9 cellular contexts compared by ENCODE assay signal in genomic region chr13:46983881-46984280, GRCh38.
A peak's percentile ranks its signal among the peaks of the same experiment; 100 is the strongest.
DNase-seq lines count a peak whose midpoint lies in the region; ATAC-seq and TF ChIP-seq lines count a peak whose summit lies in the region.
"Had no signal": no experiment of that assay in that cellular context is flagged by ENCODE, and none has a peak within 500 bp of the region (broad histone marks: within the 10 kb centered on the region; RNA-seq: fewer than 3 reads in every experiment).

No MANE protein-coding gene starts in this region.

- H3K79me2 ChIP-seq in SU-DHL-6 (ENCODE audit: insufficient read depth, low read length): no peaks in the 10 kb centered on the region

- H4K20me1 ChIP-seq in SU-DHL-6 (ENCODE audit: low read depth, low read length): no peaks in the 10 kb centered on the region

- H3K27me3 ChIP-seq in SU-DHL-6 (ENCODE audit: low read length): no peaks in the 10 kb centered on the region

- H3K9me2 ChIP-seq in SU-DHL-6 (replicated peaks; ENCODE audit: insufficient read depth, low read length): no peaks in the 10 kb centered on the region

- H3K4me3 ChIP-seq in SU-DHL-6 (ENCODE audit: insufficient read depth, low read length, poor library complexity, severe bottlenecking): peak overlapping the region; percentile 23
- H3K4me3 ChIP-seq in lower leg skin (ENCODE audit: low read depth, poor library complexity, severe bottlenecking): no peak overlapping the region

- DNase-seq in CD1c-positive myeloid dendritic cell (ENCODE audit: extremely low spot score): peak; percentile 40
- DNase-seq in lower leg skin (ENCODE audit: low spot score in 2 of 2): no peak
- DNase-seq in COR-L47 (lab: John Stamatoyannopoulos, UW): no peak
- DNase-seq in NCI-H1105 (lab: John Stamatoyannopoulos, UW): no peak
- no peak for DNase-seq in DMS153 treated with DMSO at 0.1 percent for 48 hours (lab: John Stamatoyannopoulos, UW; ENCODE audit: unreplicated experiment)
- DNase-seq: NCI-H2107 had no signal

- no peak for TF ChIP-seq POLR2A in lower leg skin (IDR thresholded peaks at IDR 0.05)

- TF ChIP-seq CTCF in SU-DHL-6 (IDR thresholded peaks at IDR 0.05; ENCODE audit: insufficient read depth, low read length, poor library complexity, severe bottlenecking): no peak
- TF ChIP-seq CTCF in lower leg skin (IDR thresholded peaks at IDR 0.05): no peak

- no peaks in the 10 kb centered on the region for H3K36me3 ChIP-seq in SU-DHL-6 (ENCODE audit: low read length)

- H3K9ac ChIP-seq in SU-DHL-6 (ENCODE audit: low read length): peak overlapping the region; percentile 10; the same call in 1 of the 2 replicates

- ATAC-seq in GM19395 (IDR thresholded peaks at IDR 0.05; ENCODE audit: unreplicated experiment): peak; percentile 70
- ATAC-seq in HG03097 (IDR thresholded peaks at IDR 0.05; ENCODE audit: low FRiP score, unreplicated experiment): peak; percentile 76

- H3K27ac ChIP-seq in SU-DHL-6 (ENCODE audit: low read depth, low read length): peak overlapping the region; percentile 89

- WGBS in lower leg skin, 2 donors: 71 to 88% methylated on average over 1 of the region's 1 CpG

- intact Hi-C loops in lower leg skin (cut with DNase I; ENCODE audit: low total_unique reads): no loop called here

- H3K9me3 ChIP-seq in SU-DHL-6 (ENCODE audit: insufficient read depth, low read length): no peaks in the 10 kb centered on the region

- H3F3A ChIP-seq in SU-DHL-6 (ENCODE audit: insufficient read depth): peaks cover 9% of the 10 kb centered on the region

- peak overlapping the region; percentile 57 for H3K4me2 ChIP-seq in SU-DHL-6 (ENCODE audit: low read depth, low read length, poor library complexity, severe bottlenecking)

- H2AFZ ChIP-seq in SU-DHL-6 (ENCODE audit: low read depth, low read length, severe bottlenecking): no peak overlapping the region
